ENCODE assay signal across 10 cellular contexts in genomic region chr7:69782917-69783684, GRCh38.
DNase-seq lines count a peak whose midpoint lies in the region; ATAC-seq and TF ChIP-seq lines count a peak whose summit lies in the region.
"Had no signal": no experiment of that assay in that cellular context is flagged by ENCODE, and none has a peak within 500 bp of the region (broad histone marks: within the 10 kb centered on the region; RNA-seq: fewer than 3 reads in every experiment).

No MANE protein-coding gene starts in this region.

- no peaks in the 10 kb centered on the region for H3K9me3 ChIP-seq in lung (ENCODE audit: control insufficient read depth in 2 of 2, insufficient read depth in 1 of 2, low read length in 1 of 2)
- no peaks in the 10 kb centered on the region for H3K9me3 ChIP-seq in uterus

- ATAC-seq in lung (ENCODE audit: insufficient read depth, low FRiP score), result no peak
- no peak for ATAC-seq in HG02623 (IDR thresholded peaks at IDR 0.05; ENCODE audit: unreplicated experiment)

- peaks cover 0 to 11% of the 10 kb centered on the region in 2 donors for H3K4me1 ChIP-seq in lung (ENCODE audit: control insufficient read depth in 2 of 2, insufficient read depth in 2 of 2, low read length in 2 of 2)
- H3K4me1 ChIP-seq in uterus, result peaks cover 0 to 11% of the 10 kb centered on the region in 2 donors

- DNase-seq in NCI-H748 (lab: John Stamatoyannopoulos, UW; ENCODE audit: unreplicated experiment) (peak; percentile 41), NCI-H748 treated with DMSO at 0.1 percent for 48 hours (lab: John Stamatoyannopoulos, UW) (no peak), choroid plexus epithelial cell (ENCODE audit: low read depth) (peak; percentile 18), lung (ENCODE audit: low spot score) (peak; percentile 38), uterus (peak; percentile 64 to 67), GM19238 (ENCODE audit: insufficient read length, low spot score) (no peak)
- DNase-seq in activated CD4-positive, alpha-beta T cell treated with anti-CD3 and anti-CD28 coated beads, Interleukin-2, amount 50 U/mL, for 1 hour, result no peak
- DNase-seq: OCI-M1 had no signal

- H3K4me3 ChIP-seq in choroid plexus epithelial cell (ENCODE audit: low read depth, low read length), result no peak overlapping the region
- no peak overlapping the region for H3K4me3 ChIP-seq in lung
- H3K4me3 ChIP-seq in uterus, result no peak overlapping the region
- H3K4me3 ChIP-seq: coronary artery had no signal

- TF ChIP-seq CTCF in choroid plexus epithelial cell (conservative IDR thresholded peaks at IDR 0.05; ENCODE audit: low read depth, low read length) (no peak), lung (IDR thresholded peaks at IDR 0.05; ENCODE audit: control extremely low read depth, extremely low read depth) (no peak), uterus (IDR thresholded peaks at IDR 0.05) (no peak)

- WGBS in lung, 2 donors, result 61 to 79% methylated on average over 7 of the region's 7 CpGs

- H3K27me3 ChIP-seq in lung (ENCODE audit: control insufficient read depth, insufficient read depth), result no peaks in the 10 kb centered on the region
- H3K27me3 ChIP-seq in uterus, result no peaks in the 10 kb centered on the region

- intact Hi-C loops in uterus (cut with DNase I; ENCODE audit: low total_unique reads), result no loop called here

- TF ChIP-seq POLR2A in uterus (IDR thresholded peaks at IDR 0.05), result no peak

- H3K36me3 ChIP-seq in lung (ENCODE audit: control insufficient read depth in 2 of 2, insufficient read depth in 2 of 2, low read length in 2 of 2) (no peaks in the 10 kb centered on the region), uterus (no peaks in the 10 kb centered on the region)

- H3K27ac ChIP-seq in lung (ENCODE audit: low read depth in 1 of 2, low read length in 1 of 2) (no peak overlapping the region), uterus (peak overlapping the region in 1 of 2 donors; percentile 9)

Comparison
In these comparisons a context has a peak if more than half of its experiments do, and no peak if none do; other contexts are left out.
1. DNase-seq: peak in NCI-H748 (single experiment), choroid plexus epithelial cell (single experiment), lung (single experiment) and uterus (2 of 2); none in NCI-H748 treated with DMSO at 0.1 percent for 48 hours (single experiment), GM19238 (single experiment) and activated CD4-positive, alpha-beta T cell treated with anti-CD3 and anti-CD28 coated beads, Interleukin-2, amount 50 U/mL, for 1 hour (single experiment).